In the genomic region with DNA sequence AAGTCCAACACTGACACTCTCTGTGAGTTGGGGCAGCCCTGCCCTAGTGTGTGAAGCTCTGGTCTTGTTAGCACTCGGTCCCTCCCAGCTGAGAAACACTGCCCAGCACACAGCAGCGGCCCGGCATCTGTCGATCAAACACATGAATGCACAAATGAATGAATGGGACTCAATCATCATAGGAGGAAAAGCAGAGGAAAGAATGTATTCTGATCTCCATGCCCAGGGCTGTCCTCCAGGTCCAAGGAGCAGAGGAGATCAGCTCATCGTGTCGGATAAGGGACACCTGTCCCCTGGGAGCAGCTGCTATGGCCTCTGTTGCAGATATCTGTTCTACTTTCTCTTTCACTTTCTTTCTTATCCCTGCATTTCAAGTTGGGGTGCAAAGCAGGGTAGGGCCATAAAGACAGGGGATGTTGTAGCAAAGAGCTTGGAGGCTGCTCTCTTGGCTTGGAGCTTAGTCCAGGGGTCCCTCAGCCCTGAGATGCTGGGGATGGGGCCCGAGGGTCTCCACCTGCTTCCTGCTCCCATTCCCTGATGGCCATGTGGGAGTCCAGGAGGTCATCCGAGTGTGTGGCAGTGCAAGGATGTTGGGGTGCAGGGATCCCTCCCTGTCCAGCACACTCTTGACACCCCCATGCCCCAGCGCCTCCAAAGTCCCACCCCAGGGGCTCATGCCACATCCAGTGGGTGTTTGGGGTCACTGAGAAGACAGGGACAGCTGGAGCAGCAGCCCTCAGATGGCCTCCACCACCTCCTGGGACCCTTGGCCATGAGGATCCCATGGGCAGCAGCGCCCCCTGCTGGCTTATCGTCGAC, we compare ENCODE assay signal across 8 cellular contexts.
DNase-seq lines count a peak whose midpoint lies in the region; ATAC-seq and TF ChIP-seq lines count a peak whose summit lies in the region.

No MANE protein-coding gene starts in this region.

- CTCF ChIA-PET in AG04450 (lab: Charles Lee) (interaction anchor here (0.6 to 10.1 kb wide), 7 partner anchors 10 to 1102 kb away, joined by 3 to 158 read pairs (median 4); no protein-coding TSS in a partner anchor), HEK293 (lab: Yijun Ruan, JAX) (interaction anchor here (0.6 to 16.0 kb wide), 9 partner anchors 12 to 1059 kb away, joined by 3 to 292 read pairs (median 4); no protein-coding TSS in a partner anchor)

- no peak for ATAC-seq in HG02623 (IDR thresholded peaks at IDR 0.05; ENCODE audit: unreplicated experiment)

- H3K4me3 ChIP-seq in AG04450 (ENCODE audit: low read depth, low read length) (no peak overlapping the region), HEK293 (ENCODE audit: low read depth, low read length) (no peak overlapping the region), fibroblast of pulmonary artery (replicated peaks; ENCODE audit: low read depth, low read length) (no peak overlapping the region), smooth muscle cell (no peak overlapping the region)

- POLR2A ChIA-PET in AG04450 (lab: Yijun Ruan, JAX) (no interaction called here), HEK293 (lab: Yijun Ruan, JAX) (interaction anchor here (1.6 kb wide), 1 partner anchor 165 kb away, joined by 4 read pairs; no protein-coding TSS in a partner anchor)

- in situ Hi-C loops in KBM-7 (cut with MboI; ENCODE audit: low pct_unique_long_range_greater_than_20kb, low sequenced_read_pairs), result loop anchor here (10.0 to 25.0 kb wide), 2 partner anchors 162 to 325 kb away; no protein-coding TSS in a partner anchor

- H3K27me3 ChIP-seq in AG04450 (ENCODE audit: control insufficient read depth, insufficient read depth, low read length) (peaks cover 71% of the 10 kb centered on the region), smooth muscle cell (ENCODE audit: low read depth) (peaks cover 3% of the 10 kb centered on the region)

- DNase-seq in AG04450 (ENCODE audit: low read depth, low spot score), result no peak
- peak; percentile 37 for DNase-seq in activated CD4-positive, alpha-beta T cell treated with anti-CD3 and anti-CD28 coated beads, Interleukin-2, amount 50 U/mL, for 1 hour
- no peak for DNase-seq in fibroblast of pulmonary artery (ENCODE audit: low read depth)
- no peak for DNase-seq in smooth muscle cell (lab: John Stamatoyannopoulos, UW; ENCODE audit: unreplicated experiment)
- DNase-seq in KBM-7, result no peak
- DNase-seq in retina, result no peak

- no peaks in the 10 kb centered on the region for H3F3A ChIP-seq in smooth muscle cell (ENCODE audit: low read depth)

- H3K27ac ChIP-seq in AG04450 (ENCODE audit: low read depth, low read length) (no peak overlapping the region), HEK293 (ENCODE audit: extremely low read depth, low read depth, low read length) (no peak overlapping the region), smooth muscle cell (ENCODE audit: low read depth) (no peak overlapping the region)

- no peak overlapping the region for H3K4me2 ChIP-seq in smooth muscle cell

- WGBS in smooth muscle cell (ENCODE audit: low lambda C conversion rate), result 79% methylated on average over 9 of the region's 12 CpGs

- peaks cover 3% of the 10 kb centered on the region; the same call in 1 of the 2 replicates for H3K4me1 ChIP-seq in HEK293 (ENCODE audit: control insufficient read depth, insufficient read depth, low read length)
- no peaks in the 10 kb centered on the region for H3K4me1 ChIP-seq in smooth muscle cell (ENCODE audit: low read depth)

- H3K9ac ChIP-seq in smooth muscle cell (ENCODE audit: low read depth), result no peak overlapping the region

- peak; percentile 25 for TF ChIP-seq CTCF in AG04450 (IDR thresholded peaks at IDR 0.05; ENCODE audit: low read depth, low read length)
- TF ChIP-seq CTCF in HEK293 (tag by site-specific recombination; IDR thresholded peaks at IDR 0.05), result no peak
- TF ChIP-seq CTCF in fibroblast of pulmonary artery (IDR thresholded peaks at IDR 0.05; ENCODE audit: low read length, missing control alignments), result peak; percentile 20
- TF ChIP-seq CTCF in smooth muscle cell (IDR thresholded peaks at IDR 0.05; ENCODE audit: borderline replicate concordance, insufficient read depth, poor library complexity, severe bottlenecking), result peak; percentile 60

- no peaks in the 10 kb centered on the region for H4K20me1 ChIP-seq in smooth muscle cell (ENCODE audit: low read depth)

- H2AFZ ChIP-seq in smooth muscle cell (ENCODE audit: low read depth), result no peak overlapping the region

- H3K79me2 ChIP-seq in smooth muscle cell (ENCODE audit: low read depth), result no peaks in the 10 kb centered on the region

- H3K9me3 ChIP-seq in AG04450 (ENCODE audit: control insufficient read depth, insufficient read depth, low read length) (no peaks in the 10 kb centered on the region; the same call in 1 of the 2 replicates), HEK293 (ENCODE audit: control insufficient read depth, insufficient read depth, low read depth, low read length) (no peaks in the 10 kb centered on the region), smooth muscle cell (replicated peaks; ENCODE audit: low read depth) (no peaks in the 10 kb centered on the region)

- H3K36me3 ChIP-seq in HEK293 (ENCODE audit: control insufficient read depth in 2 of 2, insufficient read depth in 1 of 2, low read length in 2 of 2) (no peaks in the 10 kb centered on the region), smooth muscle cell (ENCODE audit: low read depth) (no peaks in the 10 kb centered on the region)

TF ChIP-seq in HEK293, 187 proteins besides CTCF, POLR2A, EP300 and RAD21:
- no peak for TF ChIP-seq ZNF514 (tag by site-specific recombination; IDR thresholded peaks at IDR 0.05)
- TF ChIP-seq KLF1 (tag by site-specific recombination; IDR thresholded peaks at IDR 0.05), result no peak
- 0 out of 2 replicates have a peak, but pooled peaks have one; percentile 5 for TF ChIP-seq ZNF654 (tag by site-specific recombination; IDR thresholded peaks at IDR 0.05; ENCODE audit: low read depth)
- TF ChIP-seq ZNF394 (tag by site-specific recombination; IDR thresholded peaks at IDR 0.05; ENCODE audit: borderline replicate concordance), result no peak
- no peak for TF ChIP-seq ZNF335 (tag by site-specific recombination; conservative IDR thresholded peaks at IDR 0.05)
